8 cellular contexts compared by ENCODE assay signal in genomic region chrX:13937370-13938052, GRCh38.
DNase-seq lines count a peak whose midpoint lies in the region; ATAC-seq, FAIRE-seq and TF ChIP-seq lines count a peak whose summit lies in the region.

No MANE protein-coding gene starts in this region.

- peaks cover 0 to 20% (median 0%) of the 10 kb centered on the region in 11 experiments; a peak in 7 of 22 replicates for H3K9me3 ChIP-seq in BLaER1 treated with 17β-estradiol and CSF1 and Interleukin-3, amounts not matched to agents 10 nM and 100 nM (replicated peaks in 1 of 11)
- H3K9me3 ChIP-seq in HUES64 (ENCODE audit: insufficient read depth, low read depth, low read length) (no peaks in the 10 kb centered on the region), mammary epithelial cell (replicated peaks; ENCODE audit: insufficient read depth, low read length) (no peaks in the 10 kb centered on the region), HepG2 (ENCODE audit: low read length) (no peaks in the 10 kb centered on the region), thyroid gland (no peaks in the 10 kb centered on the region)

- H4K20me1 ChIP-seq in BLaER1 treated with 17β-estradiol and CSF1 and Interleukin-3, amounts not matched to agents 10 nM and 100 nM, result 0 out of 22 replicates have a peak, but pooled peaks cover 0 to 12% (median 0%) of the 10 kb centered on the region in 11 experiments
- H4K20me1 ChIP-seq in mammary epithelial cell (ENCODE audit: insufficient read depth, low read length) (no peaks in the 10 kb centered on the region), HepG2 (ENCODE audit: insufficient read depth, low read length) (no peaks in the 10 kb centered on the region)

- TF ChIP-seq EP300 in HepG2 (IDR thresholded peaks at IDR 0.05; ENCODE audit: low read depth in 2 of 2, low read length in 2 of 2) (no peak), HepG2 (CRISPR knock-in tag; IDR thresholded peaks at IDR 0.05; ENCODE audit: borderline replicate concordance) (no peak)

- peaks cover 42% of the 10 kb centered on the region for H3K27me3 Mint-ChIP-seq in T-helper 2 cell treated with Interferon-gamma antibody and Interleukin-4, amounts not matched to agents 5 μg/mL and 100 μg/mL, for 36 hours (ENCODE audit: low read depth)

- peaks cover 0 to 23% (median 3%) of the 10 kb centered on the region in 10 experiments; a peak in 12 of 20 replicates for H3K4me1 ChIP-seq in BLaER1 treated with 17β-estradiol and CSF1 and Interleukin-3, amounts not matched to agents 10 nM and 100 nM
- H3K4me1 ChIP-seq in HUES64 (ENCODE audit: insufficient read depth, low read length), result peaks cover 54% of the 10 kb centered on the region
- H3K4me1 ChIP-seq in mammary epithelial cell (ENCODE audit: insufficient read depth, low read length), result peaks cover 30% of the 10 kb centered on the region
- no peaks in the 10 kb centered on the region for H3K4me1 ChIP-seq in HepG2 (ENCODE audit: insufficient read depth, low read length)
- H3K4me1 ChIP-seq in thyroid gland, result peaks cover 0 to 13% of the 10 kb centered on the region in 2 donors

- peak overlapping the region in 8 of 11 experiments; percentile 42 to 61 (median 58); a peak in 11 of 22 replicates for H3K27ac ChIP-seq in BLaER1 treated with 17β-estradiol and CSF1 and Interleukin-3, amounts not matched to agents 10 nM and 100 nM
- H3K27ac ChIP-seq in HUES64 (ENCODE audit: low read depth, low read length) (peak overlapping the region; percentile 85; the same call in 1 of the 2 replicates), mammary epithelial cell (ENCODE audit: insufficient read depth, low read depth, low read length) (no peak overlapping the region), HepG2 (ENCODE audit: extremely low read length, insufficient read depth, low read length) (no peak overlapping the region), thyroid gland (peak overlapping the region in 2 of 3 donors; percentile 23 to 38)

- H3K79me2 ChIP-seq in mammary epithelial cell (ENCODE audit: insufficient read depth, low read length), result no peaks in the 10 kb centered on the region
- no peaks in the 10 kb centered on the region for H3K79me2 ChIP-seq in HepG2 (ENCODE audit: insufficient read depth, low read length)

- POLR2A ChIA-PET in HepG2 (lab: Yijun Ruan, JAX), result no interaction called here

- BruUV-seq in mammary epithelial cell (replicated peaks; lab: Mats Ljungman, UMichigan), result no TSS peak
- BruUV-seq in HepG2 (replicated peaks; lab: Mats Ljungman, UMichigan), result no TSS peak

- TF ChIP-seq POLR2A in HepG2 (IDR thresholded peaks at IDR 0.05; ENCODE audit: insufficient read depth in 1 of 2, low read depth in 2 of 2, low read length in 2 of 2) (no peak), thyroid gland (IDR thresholded peaks at IDR 0.05) (no peak)

- no peaks in the 10 kb centered on the region; a peak in 1 of 22 replicates for H3K36me3 ChIP-seq in BLaER1 treated with 17β-estradiol and CSF1 and Interleukin-3, amounts not matched to agents 10 nM and 100 nM
- H3K36me3 ChIP-seq in HUES64 (ENCODE audit: insufficient read depth, low read length) (peaks cover 19% of the 10 kb centered on the region), mammary epithelial cell (ENCODE audit: insufficient read depth, low read length) (no peaks in the 10 kb centered on the region), HepG2 (replicated peaks in 1 of 2; ENCODE audit: control insufficient read depth in 1 of 2, insufficient read depth in 2 of 2, low read length in 2 of 2) (no peaks in the 10 kb centered on the region), thyroid gland (no peaks in the 10 kb centered on the region)

- no peaks in the 10 kb centered on the region for H3K9me3 Mint-ChIP-seq in T-helper 2 cell treated with Interferon-gamma antibody and Interleukin-4, amounts not matched to agents 5 μg/mL and 100 μg/mL, for 36 hours

- H3K36me3 Mint-ChIP-seq in T-helper 2 cell treated with Interferon-gamma antibody and Interleukin-4, amounts not matched to agents 5 μg/mL and 100 μg/mL, for 36 hours (ENCODE audit: low read depth), result no peaks in the 10 kb centered on the region

- no peak for TF ChIP-seq RAD21 in HepG2 (CRISPR knock-in tag; IDR thresholded peaks at IDR 0.05)

- TF ChIP-seq CTCF in mammary epithelial cell (conservative IDR thresholded peaks at IDR 0.05 in 1 of 2, IDR thresholded peaks at IDR 0.05 in 1 of 2; ENCODE audit: extremely low read depth in 1 of 2, insufficient read depth in 1 of 2, low read depth in 1 of 2, low read length in 2 of 2) (no peak), HepG2 (CRISPR knock-in tag; IDR thresholded peaks at IDR 0.05) (no peak), thyroid gland (IDR thresholded peaks at IDR 0.05) (no peak)

- no peak for FAIRE-seq in HepG2 (lab: Jason Lieb, UNC)

- peak overlapping the region; percentile 53 to 74 (median 66) for H3K4me3 ChIP-seq in BLaER1 treated with 17β-estradiol and CSF1 and Interleukin-3, amounts not matched to agents 10 nM and 100 nM
- H3K4me3 ChIP-seq in HUES64 (ENCODE audit: low read length) (peak overlapping the region; percentile 76), mammary epithelial cell (replicated peaks in 1 of 3; ENCODE audit: insufficient read depth in 1 of 3, low read depth in 2 of 3, low read length in 3 of 3) (peak overlapping the region; percentile 63 to 66 (median 65)), HepG2 (replicated peaks in 1 of 3; ENCODE audit: insufficient read depth in 1 of 3, low read depth in 2 of 3, low read length in 3 of 3) (peak overlapping the region in 1 of 3 experiments; percentile 10; a peak in 1 of 6 replicates), thyroid gland (replicated peaks in 1 of 3) (peak overlapping the region in 1 of 3 donors; percentile 37)

- ATAC-seq in HepG2, result peak; percentile 64

- H3K27ac Mint-ChIP-seq in T-helper 2 cell treated with Interferon-gamma antibody and Interleukin-4, amounts not matched to agents 5 μg/mL and 100 μg/mL, for 36 hours, result no peak overlapping the region

- dilution Hi-C loops in mammary epithelial cell (cut with HindIII; ENCODE audit: low sequenced_read_pairs), result no loop called here

- WGBS in HUES64, result under 1% methylated on average over 24 of the region's 27 CpGs
- WGBS in mammary epithelial cell (ENCODE audit: low coverage, missing lambda C conversion rate), result 9% methylated on average over 22 of the region's 27 CpGs
- WGBS in HepG2 (ENCODE audit: low lambda C conversion rate), result 8% methylated on average over 6 of the region's 27 CpGs
- WGBS in thyroid gland, 2 donors, result 17 to 18% methylated on average over 21 to 26 of the region's 27 CpGs

- in situ Hi-C loops in mammary epithelial cell (cut with MboI; ENCODE audit: low sequenced_read_pairs in 2 of 2), result no loop called here
- in situ Hi-C loops in HepG2 (cut with HindIII; ENCODE audit: extremely low pct_ligation_motif_present, low pct_unique_long_range_greater_than_20kb), result no loop called here

- no peaks in the 10 kb centered on the region for H3K4me1 Mint-ChIP-seq in T-helper 2 cell treated with Interferon-gamma antibody and Interleukin-4, amounts not matched to agents 5 μg/mL and 100 μg/mL, for 36 hours (ENCODE audit: low read depth)

- H3K27me3 ChIP-seq in BLaER1 treated with 17β-estradiol and CSF1 and Interleukin-3, amounts not matched to agents 10 nM and 100 nM, result peaks cover 98 to 100% (median 100%) of the 10 kb centered on the region in 11 experiments
- H3K27me3 ChIP-seq in HUES64 (ENCODE audit: insufficient read depth, low read length) (no peaks in the 10 kb centered on the region), mammary epithelial cell (ENCODE audit: insufficient read depth, low read length) (no peaks in the 10 kb centered on the region), HepG2 (ENCODE audit: control insufficient read depth in 1 of 2, insufficient read depth in 2 of 2, low read length in 2 of 2) (peaks cover 1 to 16% of the 10 kb centered on the region in 2 experiments; a peak in 3 of 5 replicates), thyroid gland (peaks cover 9% of the 10 kb centered on the region)

- H2AFZ ChIP-seq in mammary epithelial cell (ENCODE audit: low read depth, low read length), result peak overlapping the region; percentile 96
- H2AFZ ChIP-seq in HepG2 (ENCODE audit: low read length), result no peak overlapping the region

- CTCF ChIA-PET in mammary epithelial cell (lab: Charles Lee; ENCODE audit: low non-redundant PET) (interaction anchor here (0.6 kb wide), 2 partner anchors 78 to 144 kb away, joined by 4 to 8 read pairs; no protein-coding TSS in a partner anchor), HepG2 (lab: Yijun Ruan, JAX; ENCODE audit: low intra/inter-chr PET ratio, low total read pairs) (no interaction called here)

- DNase-seq in mammary epithelial cell (no peak), HepG2 (ENCODE audit: low spot score) (no peak), thyroid gland (no peak), T1000 (lab: John Stamatoyannopoulos, UW) (no peak), HuH-7.5 (ENCODE audit: low spot score) (no peak)
- no peak for DNase-seq in T-helper 2 cell treated with Interferon-gamma antibody and Interleukin-4, amounts not matched to agents 5 μg/mL and 100 μg/mL, for 36 hours (ENCODE audit: low spot score)

- H3K4me2 ChIP-seq in BLaER1 treated with 17β-estradiol and CSF1 and Interleukin-3, amounts not matched to agents 10 nM and 100 nM, result peak overlapping the region; percentile 74 to 92 (median 86)
- H3K4me2 ChIP-seq in mammary epithelial cell (ENCODE audit: insufficient read depth, low read depth, low read length), result peak overlapping the region; percentile 96
- H3K4me2 ChIP-seq in HepG2 (ENCODE audit: low read depth, low read length), result peak overlapping the region; percentile 42; the same call in 1 of the 2 replicates

- H3K4me3 Mint-ChIP-seq in T-helper 2 cell treated with Interferon-gamma antibody and Interleukin-4, amounts not matched to agents 5 μg/mL and 100 μg/mL, for 36 hours, result no peak overlapping the region

- intact Hi-C loops in mammary epithelial cell (cut with micrococcal nuclease) (loop anchor here (1.0 to 5.0 kb wide), 3 partner anchors 40 to 92 kb away; partner anchors contain the start of gene GEMIN8), HepG2 (cut with micrococcal nuclease; ENCODE audit: unreplicated experiment) (no loop called here), thyroid gland (cut with DNase I) (no loop called here)

- H3K9ac ChIP-seq in BLaER1 treated with 17β-estradiol and CSF1 and Interleukin-3, amounts not matched to agents 10 nM and 100 nM, result peak overlapping the region; percentile 60 to 79 (median 67); a peak in 21 of 22 replicates
- peak overlapping the region; percentile 80 for H3K9ac ChIP-seq in HUES64 (ENCODE audit: low read depth, low read length)
- H3K9ac ChIP-seq in mammary epithelial cell (ENCODE audit: insufficient read depth, low read length), result no peak overlapping the region
- no peak overlapping the region for H3K9ac ChIP-seq in HepG2 (ENCODE audit: insufficient read depth, low read depth, low read length)

TF ChIP-seq in HepG2, 621 proteins besides CTCF, POLR2A, EP300 and RAD21 (continues in another document):
- no peak for TF ChIP-seq ATF7-NPFF (CRISPR knock-in tag; IDR thresholded peaks at IDR 0.05; ENCODE audit: low read depth)
- no peak for TF ChIP-seq ZNF263 (CRISPR knock-in tag; IDR thresholded peaks at IDR 0.05)
- 0 out of 4 replicates have a peak, but pooled peaks of 1 of the 2 experiments have one; percentile 19 for TF ChIP-seq MAFK (conservative IDR thresholded peaks at IDR 0.05 in 1 of 2, IDR thresholded peaks at IDR 0.05 in 1 of 2; ENCODE audit: low read length in 2 of 2)

Comparison
In these comparisons a context has a peak if more than half of its experiments do, and no peak if none do; other contexts are left out.
1. H3K27ac ChIP-seq: peak in BLaER1 treated with 17β-estradiol and CSF1 and Interleukin-3, amounts not matched to agents 10 nM and 100 nM (8 of 11), HUES64 (single experiment) and thyroid gland (2 of 3); none in mammary epithelial cell (single experiment) and HepG2 (single experiment).
2. H3K4me2 ChIP-seq: peak in every context shown above with its lines; median percentile 96 in mammary epithelial cell; 86 in BLaER1 treated with 17β-estradiol and CSF1 and Interleukin-3, amounts not matched to agents 10 nM and 100 nM; 42 in HepG2.
3. H3K9ac ChIP-seq: peak in BLaER1 treated with 17β-estradiol and CSF1 and Interleukin-3, amounts not matched to agents 10 nM and 100 nM (11 of 11) and HUES64 (single experiment); none in mammary epithelial cell (single experiment) and HepG2 (single experiment).